Comparison of ENCODE assay signal across 13 cellular contexts in the genomic region with DNA sequence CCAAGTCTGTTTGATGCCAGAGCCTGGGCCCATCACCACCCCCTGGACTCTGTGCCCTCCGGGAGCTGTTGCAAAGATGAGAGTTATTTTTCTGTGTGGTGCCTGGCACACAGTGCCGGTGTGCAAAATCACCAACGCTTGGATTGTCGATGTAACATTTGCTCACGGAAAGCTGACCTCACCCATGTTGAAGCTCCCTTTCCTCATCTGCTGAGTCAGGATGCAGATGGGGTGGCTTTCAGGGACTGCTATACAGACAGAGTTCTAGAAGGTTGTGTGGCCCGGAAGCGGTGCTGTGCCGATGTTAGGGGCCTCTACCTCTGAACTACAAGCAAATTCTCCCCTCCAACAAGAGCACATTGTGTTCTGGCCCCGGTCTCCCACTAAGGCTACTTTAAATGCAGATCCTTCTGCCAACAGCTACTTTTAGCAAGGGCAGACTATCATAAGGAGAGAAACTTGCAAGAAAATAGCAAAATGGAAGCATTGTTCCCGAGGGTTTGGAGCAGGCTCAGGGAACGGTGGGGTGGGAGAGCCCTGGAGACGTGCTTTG. TPM values are rescaled to one million over a fixed set of nuclear protein-coding genes. Genes with fewer than 3 reads are reported as not detected.
A peak's percentile ranks its signal among the peaks of the same experiment; 100 is the strongest.
DNase-seq lines count a peak whose midpoint lies in the region; ATAC-seq and TF ChIP-seq lines count a peak whose summit lies in the region.
"Had no signal": no experiment of that assay in that cellular context is flagged by ENCODE, and none has a peak within 500 bp of the region (broad histone marks: within the 10 kb centered on the region; RNA-seq: fewer than 3 reads in every experiment).

No MANE protein-coding gene starts in this region.

- H3K4me1 ChIP-seq in ascending aorta (peaks cover 0 to 5% of the 10 kb centered on the region in 2 donors), gastroesophageal sphincter (peaks cover 0 to 10% (median 0%) of the 10 kb centered on the region in 3 donors), psoas muscle (no peaks in the 10 kb centered on the region), BE2C (no peaks in the 10 kb centered on the region)

- TF ChIP-seq EP300 in gastroesophageal sphincter (IDR thresholded peaks at IDR 0.05) = no peak

- H3K4me3 ChIP-seq in ascending aorta = no peak overlapping the region
- no peak overlapping the region for H3K4me3 ChIP-seq in gastroesophageal sphincter
- no peak overlapping the region for H3K4me3 ChIP-seq in psoas muscle
- H3K4me3 ChIP-seq in BE2C (ENCODE audit: low read depth, low read length) = no peak overlapping the region
- H3K4me3 ChIP-seq: GM12878, skin epidermis had no signal

- intact Hi-C loops in ascending aorta (cut with DNase I) (no loop called here), psoas muscle (cut with DNase I) (no loop called here)

- H3K9me3 ChIP-seq in ascending aorta = no peaks in the 10 kb centered on the region
- H3K9me3 ChIP-seq in gastroesophageal sphincter = no peaks in the 10 kb centered on the region
- H3K9me3 ChIP-seq in psoas muscle = no peaks in the 10 kb centered on the region
- no peaks in the 10 kb centered on the region for H3K9me3 ChIP-seq in BE2C

- no peaks in the 10 kb centered on the region for H3K36me3 ChIP-seq in ascending aorta
- no peaks in the 10 kb centered on the region for H3K36me3 ChIP-seq in gastroesophageal sphincter
- H3K36me3 ChIP-seq in psoas muscle (ENCODE audit: insufficient read depth in 1 of 2, low read depth in 1 of 2) = no peaks in the 10 kb centered on the region
- H3K36me3 ChIP-seq in BE2C = no peaks in the 10 kb centered on the region

- no peak for TF ChIP-seq CTCF in ascending aorta (IDR thresholded peaks at IDR 0.05)
- TF ChIP-seq CTCF in gastroesophageal sphincter (IDR thresholded peaks at IDR 0.05) = no peak
- no peak for TF ChIP-seq CTCF in psoas muscle (IDR thresholded peaks at IDR 0.05)
- no peak for TF ChIP-seq CTCF in BE2C (IDR thresholded peaks at IDR 0.05; ENCODE audit: low read depth, low read length)

- 22 to 80% methylated on average over 1 to 8 of the region's 12 CpGs for WGBS in gastroesophageal sphincter (ENCODE audit: low coverage in 1 of 2), 2 donors
- whole genome bisulfite sequencing in psoas muscle, 3 donors = 25 to 44% (median 25%) methylated on average over 12 of the region's 12 CpGs

- peak; percentile 60 for ATAC-seq in gastroesophageal sphincter
- ATAC-seq in psoas muscle = peak in 2 of 4 donors; percentile 31
- ATAC-seq: activated CD4-positive, alpha-beta T cell treated with anti-CD3 and anti-CD28 coated beads for 36 hours; GM12878 had no signal

- TF ChIP-seq POLR2A in gastroesophageal sphincter (IDR thresholded peaks at IDR 0.05) = no peak

- H3K27ac ChIP-seq in ascending aorta (peak overlapping the region; percentile 58 to 63), gastroesophageal sphincter (peak overlapping the region in 3 of 4 donors; percentile 16 to 49 (median 27)), psoas muscle (no peak overlapping the region)

- DNase-seq in COLO829 (ENCODE audit: low spot score) (peak; percentile 62), ascending aorta (ENCODE audit: low spot score in 2 of 2) (no peak), psoas muscle (peak; percentile 41 to 74), NCI-H748 treated with DMSO at 0.1 percent for 48 hours (lab: John Stamatoyannopoulos, UW) (no peak), 8988T (no peak), BE2C (no peak)
- no peak for DNase-seq in stimulated activated CD4-positive, alpha-beta T cell treated with anti-CD3 and anti-CD28 coated beads, Interleukin-12 subunit alpha, Interleukin-12 subunit beta, amount 100 ng/mL, for 4 hours
- DNase-seq: activated CD4-positive, alpha-beta T cell treated with anti-CD3 and anti-CD28 coated beads for 36 hours; activated naive CD4-positive, alpha-beta T cell treated with anti-CD3 and anti-CD28 coated beads, Interleukin-2, amount 10 ng/mL, durations not matched to agents 7 days and 5 days; CD4-positive, CD25-positive, alpha-beta regulatory T cell had no signal

- peaks cover 4% of the 10 kb centered on the region for H3K27me3 ChIP-seq in ascending aorta
- H3K27me3 ChIP-seq in gastroesophageal sphincter = peaks cover 22% of the 10 kb centered on the region
- H3K27me3 ChIP-seq in psoas muscle (ENCODE audit: insufficient read depth in 3 of 3, low read length in 2 of 3) = peaks cover 0 to 2% (median 0%) of the 10 kb centered on the region in 3 donors
- H3K27me3 ChIP-seq in BE2C = no peaks in the 10 kb centered on the region; the same call in 1 of the 2 replicates

RNA-seq across cellular contexts. Expression of a gene that starts 34.0 kb away (rescaled TPM):
- total RNA-seq in ascending aorta (15.4 TPM), gastroesophageal sphincter (1 to 10 TPM in 2 of 4 donors, under 1 TPM in 2; 0.47 to 4.1 (median 2.2) TPM), psoas muscle (1 to 10 TPM; 1.6 to 4.0 (median 2.8) TPM)
- polyA plus RNA-seq in psoas muscle = 1 to 10 TPM in 2 of 3 donors, under 1 TPM in 1; 0.72 to 3.0 (median 1.1) TPM
- polyA plus RNA-seq in BE2C (2012; ENCODE audit: insufficient read depth, insufficient read length, low read depth) = not detected
- total RNA-seq: activated CD4-positive, alpha-beta T cell treated with anti-CD3 and anti-CD28 coated beads for 36 hours; CD4-positive, CD25-positive, alpha-beta regulatory T cell; GM12878 had no signal
- polyA plus RNA-seq: CD4-positive, CD25-positive, alpha-beta regulatory T cell had no signal

Comparison
In these comparisons a context has a peak if more than half of its experiments do, and no peak if none do; other contexts are left out.
1. DNase-seq: peak in COLO829 (single experiment) and psoas muscle (2 of 2); none in ascending aorta (0 of 2), stimulated activated CD4-positive, alpha-beta T cell treated with anti-CD3 and anti-CD28 coated beads, Interleukin-12 subunit alpha, Interleukin-12 subunit beta, amount 100 ng/mL, for 4 hours (single experiment), NCI-H748 treated with DMSO at 0.1 percent for 48 hours (single experiment), 8988T (single experiment) and BE2C (single experiment).